Comparison of ENCODE assay signal across 14 cellular contexts in genomic region chr9:82675102-82675501, GRCh38.
DNase-seq lines count a peak whose midpoint lies in the region; ATAC-seq and TF ChIP-seq lines count a peak whose summit lies in the region.
"Had no signal": no experiment of that assay in that cellular context is flagged by ENCODE, and none has a peak within 500 bp of the region (broad histone marks: within the 10 kb centered on the region; RNA-seq: fewer than 3 reads in every experiment).

No MANE protein-coding gene starts in this region.

- H3K27ac Mint-ChIP-seq in GM23338: no peak overlapping the region
- H3K27ac Mint-ChIP-seq in activated T-cell treated with anti-CD3 and anti-CD28 coated beads, Interleukin-2, amount 50 U/mL, for 24 hours: no peak overlapping the region
- H3K27ac Mint-ChIP-seq: CD8-positive, alpha-beta T cell; H9 had no signal

- peaks cover 1% of the 10 kb centered on the region for H3K27me3 Mint-ChIP-seq in GM23338 (ENCODE audit: insufficient read depth, low read depth, poor library complexity)
- H3K27me3 Mint-ChIP-seq in activated T-cell treated with anti-CD3 and anti-CD28 coated beads, Interleukin-2, amount 50 U/mL, for 24 hours: no peaks in the 10 kb centered on the region

- H3K4me2 ChIP-seq in GM23338 (no peak overlapping the region), OCI-LY7 (ENCODE audit: low read length) (no peak overlapping the region)
- H3K4me2 ChIP-seq: A549, BLaER1 had no signal

- H3K79me2 ChIP-seq in GM23338 (replicated peaks; ENCODE audit: insufficient read depth) (no peaks in the 10 kb centered on the region), OCI-LY7 (ENCODE audit: insufficient read depth, low read depth, low read length) (no peaks in the 10 kb centered on the region)

- H3K36me3 ChIP-seq in BE2C: no peaks in the 10 kb centered on the region
- H3K36me3 ChIP-seq in GM23338 (ENCODE audit: insufficient read depth): no peaks in the 10 kb centered on the region
- no peaks in the 10 kb centered on the region for H3K36me3 ChIP-seq in OCI-LY7 (ENCODE audit: insufficient read depth, low read length)
- H3K36me3 ChIP-seq: BLaER1 had no signal

- TF ChIP-seq CTCF in BE2C (IDR thresholded peaks at IDR 0.05; ENCODE audit: low read depth, low read length) (peak; percentile 16; the same call in 1 of the 2 replicates), GM23338 (conservative IDR thresholded peaks at IDR 0.05; ENCODE audit: low read depth in 2 of 2) (peak; percentile 30 to 61), OCI-LY7 (conservative IDR thresholded peaks at IDR 0.05; ENCODE audit: low read length) (peak; percentile 54)

- no peak overlapping the region for H3K27ac ChIP-seq in GM23338 (ENCODE audit: low read depth)
- no peak overlapping the region for H3K27ac ChIP-seq in OCI-LY7 (ENCODE audit: low read depth, low read length, poor library complexity, severe bottlenecking)
- H3K27ac ChIP-seq: A549, BLaER1 had no signal

- peaks cover 17% of the 10 kb centered on the region for H3K4me1 ChIP-seq in BE2C
- H3K4me1 ChIP-seq in GM23338 (ENCODE audit: insufficient read depth): no peaks in the 10 kb centered on the region
- no peaks in the 10 kb centered on the region for H3K4me1 ChIP-seq in OCI-LY7 (ENCODE audit: insufficient read depth, low read length, poor library complexity, severe bottlenecking)
- H3K4me1 ChIP-seq: A549, BLaER1 had no signal

- H3K4me3 ChIP-seq in BE2C (ENCODE audit: low read depth, low read length): no peak overlapping the region
- no peak overlapping the region for H3K4me3 ChIP-seq in GM23338
- H3K4me3 ChIP-seq in OCI-LY7 (ENCODE audit: low read depth, low read length, poor library complexity, severe bottlenecking): no peak overlapping the region
- H3K4me3 ChIP-seq: A549, BLaER1 had no signal

- CTCF ChIA-PET in OCI-LY7 (lab: Charles Lee; ENCODE audit: unreplicated experiment): no interaction called here

- H4K20me1 ChIP-seq in GM23338 (replicated peaks; ENCODE audit: insufficient read depth): no peaks in the 10 kb centered on the region
- no peaks in the 10 kb centered on the region for H4K20me1 ChIP-seq in OCI-LY7 (ENCODE audit: insufficient read depth, low read length)
- H4K20me1 ChIP-seq: BLaER1 had no signal

- H3F3A ChIP-seq in GM23338 (replicated peaks; ENCODE audit: low read depth): no peaks in the 10 kb centered on the region

- no peaks in the 10 kb centered on the region for H3K27me3 ChIP-seq in BE2C
- H3K27me3 ChIP-seq in GM23338 (ENCODE audit: insufficient read depth): no peaks in the 10 kb centered on the region
- H3K27me3 ChIP-seq: BLaER1 had no signal

- H3K9me2 ChIP-seq in GM23338 (ENCODE audit: insufficient read depth) (peaks cover 6% of the 10 kb centered on the region), OCI-LY7 (ENCODE audit: insufficient read depth, low read length) (no peaks in the 10 kb centered on the region)

- no peaks in the 10 kb centered on the region for H3K4me1 Mint-ChIP-seq in GM23338
- no peaks in the 10 kb centered on the region for H3K4me1 Mint-ChIP-seq in activated T-cell treated with anti-CD3 and anti-CD28 coated beads, Interleukin-2, amount 50 U/mL, for 24 hours (ENCODE audit: low read depth)
- H3K4me1 Mint-ChIP-seq: H9 had no signal

- no TSS peak for BruUV-seq in OCI-LY7 (replicated peaks; lab: Mats Ljungman, UMichigan)

- no peak overlapping the region for H3K4me3 Mint-ChIP-seq in GM23338
- no peak overlapping the region for H3K4me3 Mint-ChIP-seq in activated T-cell treated with anti-CD3 and anti-CD28 coated beads, Interleukin-2, amount 50 U/mL, for 24 hours
- H3K4me3 Mint-ChIP-seq: CD8-positive, alpha-beta T cell; H9 had no signal

- DNase-seq in BE2C (no peak), GM23338 (ENCODE audit: low spot score) (no peak), OCI-LY7 (ENCODE audit: low spot score) (no peak)
- DNase-seq in activated T-cell treated with anti-CD3 and anti-CD28 coated beads, Interleukin-2, amount 50 U/mL, for 24 hours: no peak
- DNase-seq: AML-193; Calu3; CD8-positive, alpha-beta T cell; DMS79 treated with DMSO at 0.1 percent for 48 hours; GF-D8; H9 had no signal

- intact Hi-C loops in OCI-LY7 (cut with micrococcal nuclease; ENCODE audit: unreplicated experiment): no loop called here

- H3K9me3 Mint-ChIP-seq in GM23338: no peaks in the 10 kb centered on the region
- H3K9me3 Mint-ChIP-seq in activated T-cell treated with anti-CD3 and anti-CD28 coated beads, Interleukin-2, amount 50 U/mL, for 24 hours: no peaks in the 10 kb centered on the region
- H3K9me3 Mint-ChIP-seq: CD8-positive, alpha-beta T cell; H9 had no signal

- H2AFZ ChIP-seq in GM23338: no peak overlapping the region
- no peak overlapping the region for H2AFZ ChIP-seq in OCI-LY7 (ENCODE audit: low read length)

- ATAC-seq in GM23338: no peak
- ATAC-seq in GM21717 (IDR thresholded peaks at IDR 0.05; ENCODE audit: unreplicated experiment): no peak
- ATAC-seq in HG02885 (IDR thresholded peaks at IDR 0.05; ENCODE audit: poor library complexity, unreplicated experiment): no peak
- ATAC-seq: A549; CD8-positive, alpha-beta T cell had no signal

- no peaks in the 10 kb centered on the region for H3K36me3 Mint-ChIP-seq in GM23338 (ENCODE audit: low read depth)
- H3K36me3 Mint-ChIP-seq in activated T-cell treated with anti-CD3 and anti-CD28 coated beads, Interleukin-2, amount 50 U/mL, for 24 hours (ENCODE audit: low read depth): no peaks in the 10 kb centered on the region
- H3K36me3 Mint-ChIP-seq: CD8-positive, alpha-beta T cell had no signal

- POLR2A ChIA-PET in OCI-LY7 (lab: Charles Lee): interaction anchor here (0.7 kb wide), 1 partner anchor 696 kb away, joined by 3 read pairs; no protein-coding TSS in a partner anchor

- H3K9me3 ChIP-seq in BE2C (no peaks in the 10 kb centered on the region), OCI-LY7 (ENCODE audit: low read length) (no peaks in the 10 kb centered on the region)
- H3K9me3 ChIP-seq: A549, BLaER1 had no signal

TF ChIP-seq in GM23338, 12 proteins besides CTCF, POLR2A, EP300 and RAD21 (continues in another document):
- TF ChIP-seq POLR2AphosphoS5 (IDR thresholded peaks at IDR 0.05; ENCODE audit: low read depth) (no peak), REST (IDR thresholded peaks at IDR 0.05; ENCODE audit: unreplicated experiment) (no peak), ZNF331 (CRISPR knock-in tag; IDR thresholded peaks at IDR 0.05; ENCODE audit: low read depth) (no peak)
